Comparison of ENCODE assay signal across 25 cellular contexts in genomic region chr17:71638668-71639067, GRCh38.
"Had no signal": no experiment of that assay in that cellular context is flagged by ENCODE, and none has a peak within 500 bp of the region (broad histone marks: within the 10 kb centered on the region; RNA-seq: fewer than 3 reads in every experiment).

No MANE protein-coding gene starts in this region.

- DNase-seq: naive thymus-derived CD8-positive, alpha-beta T cell; nephron progenitor cell; nucleus accumbens; pancreas; psoas muscle; right cardiac atrium; right lobe of liver; sigmoid colon; small intestine; stimulated activated CD4-positive, alpha-beta T cell treated with anti-CD3 and anti-CD28 coated beads, Interleukin-15, amount 100 ng/mL, for 24 hours; stimulated activated CD4-positive, alpha-beta T cell treated with anti-CD3 and anti-CD28 coated beads, Interleukin-2, amount 100 ng/mL, for 24 hours; stimulated activated CD4-positive, alpha-beta T cell treated with anti-CD3 and anti-CD28 coated beads, Interleukin-2, amount 100 ng/mL, for 48 hours; stimulated activated CD4-positive, alpha-beta T cell treated with anti-CD3 and anti-CD28 coated beads, Interleukin-4, amount 100 ng/mL, for 24 hours; stimulated activated naive B cell treated with anti-CD40 and anti-IgM and Interleukin-4, amounts not matched to agents 10 μg/mL and 1 μg/mL and 100 μg/mL, for 72 hours; stimulated activated naive CD8-positive, alpha-beta T cell treated with anti-CD3 and anti-CD28 coated beads, Interleukin-15, amount 100 ng/mL, for 72 hours; stimulated activated naive CD8-positive, alpha-beta T cell treated with anti-CD3 and anti-CD28 coated beads, Interleukin-15, Interleukin-2, amounts not matched to agents 100 U/mL and 50 U/mL, for 24 hours; substantia nigra; testis; tibial artery; transverse colon had no signal

- H3K27me3 ChIP-seq: neutrophil, pancreas, right lobe of liver, sigmoid colon, suprapubic skin, testis, tibial artery, transverse colon, vagina had no signal

- H3K4me1 ChIP-seq: pancreas, psoas muscle, right lobe of liver, testis, tibial artery, vagina had no signal

- ATAC-seq: naive thymus-derived CD8-positive, alpha-beta T cell; natural killer cell treated with Interleukin-12 subunit alpha and Interleukin-12 subunit beta and Interleukin-15 and Interleukin-18, amount 100 ng/mL, for 72 hours; pancreas; psoas muscle; right cardiac atrium; right lobe of liver; stimulated activated effector memory CD8-positive, alpha-beta T cell treated with anti-CD3 and anti-CD28 coated beads, Interleukin-12 subunit alpha, Interleukin-12 subunit beta, amount 100 ng/mL, for 72 hours; stimulated activated naive B cell treated with anti-CD40 and anti-IgM and Interleukin-4, amounts not matched to agents 10 μg/mL and 1 μg/mL and 100 μg/mL, for 72 hours; stimulated activated naive CD8-positive, alpha-beta T cell treated with anti-CD3 and anti-CD28 coated beads, Interleukin-15, amount 100 ng/mL, for 72 hours; stimulated activated naive CD8-positive, alpha-beta T cell treated with anti-CD3 and anti-CD28 coated beads, Interleukin-15, Interleukin-2, amounts not matched to agents 100 U/mL and 50 U/mL, for 24 hours had no signal

- FAIRE-seq: pancreas, small intestine had no signal

- H3K9me3 ChIP-seq: neutrophil, pancreas, psoas muscle, right lobe of liver, sigmoid colon, suprapubic skin, testis, tibial artery, transverse colon, vagina had no signal

- H3K27ac ChIP-seq: neutrophil, pancreas, psoas muscle, right lobe of liver, sigmoid colon, suprapubic skin, testis, tibial artery, transverse colon, vagina had no signal

- H3K36me3 ChIP-seq: neutrophil, pancreas, right lobe of liver, sigmoid colon, suprapubic skin, tibial artery, transverse colon, vagina had no signal

- H3K4me3 ChIP-seq: pancreas, psoas muscle, right lobe of liver, sigmoid colon, suprapubic skin, testis, tibial artery, transverse colon, vagina had no signal
